ENCODE assay signal across 15 cellular contexts in genomic region chr4:22595684-22596083, GRCh38.
DNase-seq lines count a peak whose midpoint lies in the region; ATAC-seq and TF ChIP-seq lines count a peak whose summit lies in the region.
"Had no signal": no experiment of that assay in that cellular context is flagged by ENCODE, and none has a peak within 500 bp of the region (broad histone marks: within the 10 kb centered on the region; RNA-seq: fewer than 3 reads in every experiment).

No MANE protein-coding gene starts in this region.

- TF ChIP-seq CTCF in VCaP (conservative IDR thresholded peaks at IDR 0.05) (no peak), retinal pigment epithelial cell (conservative IDR thresholded peaks at IDR 0.05; ENCODE audit: low read depth, low read length) (no peak)

- no peak overlapping the region for H3K4me3 ChIP-seq in retinal pigment epithelial cell (ENCODE audit: low read length)

- ATAC-seq in GM19463 (IDR thresholded peaks at IDR 0.05; ENCODE audit: unreplicated experiment): peak; percentile 79
- ATAC-seq in HG03354 (IDR thresholded peaks at IDR 0.05; ENCODE audit: poor library complexity, severe bottlenecking, unreplicated experiment): peak; percentile 78
- no peak for ATAC-seq in HG03097 (IDR thresholded peaks at IDR 0.05; ENCODE audit: low FRiP score, unreplicated experiment)
- ATAC-seq in GM19351 (IDR thresholded peaks at IDR 0.05; ENCODE audit: unreplicated experiment): no peak
- ATAC-seq: sciatic nerve had no signal

- H3K27ac ChIP-seq in VCaP: peak overlapping the region; percentile 42
- H3K27ac ChIP-seq: C4-2B had no signal

- DNase-seq in retinal pigment epithelial cell (ENCODE audit: low read depth) (peak; percentile 63), hepatic stellate cell (ENCODE audit: low spot score) (no peak)
- DNase-seq: activated CD4-positive, alpha-beta memory T cell treated with anti-CD3 and anti-CD28 coated beads for 36 hours; DND-41; IMR-90; NCI-H1417; NCI-H524 treated with DMSO at 0.1 percent for 48 hours; stimulated activated naive CD4-positive, alpha-beta T cell had no signal

Comparison
In these comparisons a context has a peak if more than half of its experiments do, and no peak if none do; other contexts are left out.
1. ATAC-seq: peak in GM19463 (single experiment) and HG03354 (single experiment); none in HG03097 (single experiment) and GM19351 (single experiment).